In genomic region chr3:191379473-191379872, GRCh38 we compare ENCODE assay signal across 20 cellular contexts. TPM values are rescaled to one million over a fixed set of nuclear protein-coding genes. Genes with fewer than 3 reads are reported as not detected.
A peak's percentile ranks its signal among the peaks of the same experiment; 100 is the strongest.
DNase-seq lines count a peak whose midpoint lies in the region; ATAC-seq and TF ChIP-seq lines count a peak whose summit lies in the region.
"Had no signal": no experiment of that assay in that cellular context is flagged by ENCODE, and none has a peak within 500 bp of the region (broad histone marks: within the 10 kb centered on the region; RNA-seq: fewer than 3 reads in every experiment).

No MANE protein-coding gene starts in this region.

- peak; percentile 18 for DNase-seq in NCI-H1105 treated with DMSO at 0.1 percent for 48 hours (lab: John Stamatoyannopoulos, UW)
- DNase-seq in NCI-H1105 (lab: John Stamatoyannopoulos, UW), result no peak
- DNase-seq in Jurkat, Clone E6-1 (ENCODE audit: low read depth, low spot score), result peak; percentile 9
- no peak for DNase-seq in activated B cell treated with CpG ODN at 0.5 μM for 24 hours
- DNase-seq in mammary epithelial cell, result no peak
- no peak for DNase-seq in A673 (ENCODE audit: low spot score)
- no peak for DNase-seq in NCI-H82 (lab: John Stamatoyannopoulos, UW)
- DNase-seq: BE2C, GF-D8, GM23248, KBM-7, MV-4-11, NCI-H1417 treated with DMSO at 0.1 percent for 48 hours, NCI-H2029, NCI-H446 treated with DMSO at 0.1 percent for 48 hours had no signal

- BruUV-seq in mammary epithelial cell (replicated peaks; lab: Mats Ljungman, UMichigan) (no TSS peak), A673 (replicated peaks; lab: Mats Ljungman, UMichigan) (no TSS peak)

- no peak overlapping the region for H3K9ac ChIP-seq in mammary epithelial cell (ENCODE audit: insufficient read depth, low read length)
- H3K9ac ChIP-seq: GM23248 had no signal

- dilution Hi-C loops in mammary epithelial cell (cut with HindIII; ENCODE audit: low sequenced_read_pairs), result no loop called here

- in situ Hi-C loops in mammary epithelial cell (cut with MboI; ENCODE audit: low sequenced_read_pairs in 2 of 2), result loop anchor here in 1 of 2 donors (25.0 kb wide), 1 partner anchor 142 kb away; no protein-coding TSS in a partner anchor

- H3K36me3 Mint-ChIP-seq in activated B cell treated with CpG ODN at 0.5 μM for 24 hours (ENCODE audit: low read depth), result peaks cover 83% of the 10 kb centered on the region
- H3K36me3 Mint-ChIP-seq in stimulated activated memory B cell treated with anti-CD40 and anti-IgM and Interleukin-4, amounts not matched to agents 10 μg/mL and 1 μg/mL and 100 μg/mL, for 72 hours, result peaks cover 61% of the 10 kb centered on the region

- no peaks in the 10 kb centered on the region for H3K79me2 ChIP-seq in mammary epithelial cell (ENCODE audit: insufficient read depth, low read length)

- 50% methylated on average over 2 of the region's 2 CpGs for whole genome bisulfite sequencing in mammary epithelial cell (ENCODE audit: low coverage, missing lambda C conversion rate)

- intact Hi-C loops in activated B cell treated with CpG ODN at 0.5 μM for 24 hours (cut with micrococcal nuclease), result loop anchor here (2.0 kb wide), 1 partner anchor 15 kb away; no protein-coding TSS in a partner anchor
- intact Hi-C loops in mammary epithelial cell (cut with micrococcal nuclease), result loop anchor here (5.0 kb wide), 1 partner anchor 47 kb away; the partner anchor contains the start of gene UTS2B
- intact Hi-C loops in A673 (cut with micrococcal nuclease; ENCODE audit: unreplicated experiment), result no loop called here

- CTCF ChIA-PET in activated B cell treated with CpG ODN at 0.5 μM for 24 hours (lab: Charles Lee), result no interaction called here
- CTCF ChIA-PET in mammary epithelial cell (lab: Charles Lee; ENCODE audit: low non-redundant PET), result no interaction called here
- CTCF ChIA-PET in A673 (lab: Charles Lee), result no interaction called here

- no peak overlapping the region for H2AFZ ChIP-seq in mammary epithelial cell (ENCODE audit: low read depth, low read length)
- H2AFZ ChIP-seq: GM23248 had no signal

- H3K27me3 Mint-ChIP-seq in activated B cell treated with CpG ODN at 0.5 μM for 24 hours, result no peaks in the 10 kb centered on the region
- no peaks in the 10 kb centered on the region for H3K27me3 Mint-ChIP-seq in stimulated activated memory B cell treated with anti-CD40 and anti-IgM and Interleukin-4, amounts not matched to agents 10 μg/mL and 1 μg/mL and 100 μg/mL, for 72 hours
- H3K27me3 Mint-ChIP-seq: CD4-positive, alpha-beta memory T cell had no signal

- POLR2A ChIA-PET in activated B cell treated with CpG ODN at 0.5 μM for 24 hours (lab: Charles Lee), result no interaction called here
- POLR2A ChIA-PET in A673 (lab: Charles Lee; ENCODE audit: low non-redundant PET), result no interaction called here

- no peaks in the 10 kb centered on the region for H4K20me1 ChIP-seq in mammary epithelial cell (ENCODE audit: insufficient read depth, low read length)

- no peak overlapping the region for H3K4me3 ChIP-seq in Jurkat, Clone E6-1 (ENCODE audit: low read length)
- H3K4me3 ChIP-seq in mammary epithelial cell (replicated peaks in 1 of 3; ENCODE audit: insufficient read depth in 1 of 3, low read depth in 2 of 3, low read length in 3 of 3), result no peak overlapping the region
- no peak overlapping the region for H3K4me3 ChIP-seq in A673 (ENCODE audit: low read depth, low read length, poor library complexity, severe bottlenecking)
- H3K4me3 ChIP-seq: GM23248, SJSA1 had no signal

- peak overlapping the region; percentile 61 for H3K27ac Mint-ChIP-seq in activated B cell treated with CpG ODN at 0.5 μM for 24 hours
- peak overlapping the region; percentile 74 for H3K27ac Mint-ChIP-seq in stimulated activated memory B cell treated with anti-CD40 and anti-IgM and Interleukin-4, amounts not matched to agents 10 μg/mL and 1 μg/mL and 100 μg/mL, for 72 hours
- H3K27ac Mint-ChIP-seq: CD4-positive, alpha-beta memory T cell had no signal

- peaks cover 51% of the 10 kb centered on the region for H3K4me1 Mint-ChIP-seq in activated B cell treated with CpG ODN at 0.5 μM for 24 hours
- H3K4me1 Mint-ChIP-seq in stimulated activated memory B cell treated with anti-CD40 and anti-IgM and Interleukin-4, amounts not matched to agents 10 μg/mL and 1 μg/mL and 100 μg/mL, for 72 hours, result peaks cover 50% of the 10 kb centered on the region

- H3K4me1 ChIP-seq in mammary epithelial cell (ENCODE audit: insufficient read depth, low read length) (peaks cover 27% of the 10 kb centered on the region), A673 (ENCODE audit: insufficient read depth, low read length, poor library complexity, severe bottlenecking) (peaks cover 39% of the 10 kb centered on the region)

- H3K9me3 ChIP-seq in mammary epithelial cell (replicated peaks; ENCODE audit: insufficient read depth, low read length) (no peaks in the 10 kb centered on the region), A673 (ENCODE audit: low read depth, low read length, poor library complexity, severe bottlenecking) (no peaks in the 10 kb centered on the region)
- H3K9me3 ChIP-seq: BE2C, SJSA1 had no signal

- TF ChIP-seq CTCF in activated B cell treated with CpG ODN at 0.5 μM for 24 hours (IDR thresholded peaks at IDR 0.05) (no peak), mammary epithelial cell (conservative IDR thresholded peaks at IDR 0.05 in 1 of 2, IDR thresholded peaks at IDR 0.05 in 1 of 2; ENCODE audit: extremely low read depth in 1 of 2, insufficient read depth in 1 of 2, low read depth in 1 of 2, low read length in 2 of 2) (no peak), A673 (conservative IDR thresholded peaks at IDR 0.05; ENCODE audit: low read depth, low read length) (no peak)

- H3K4me2 ChIP-seq in mammary epithelial cell (ENCODE audit: insufficient read depth, low read depth, low read length), result no peak overlapping the region

- H3K27me3 ChIP-seq in mammary epithelial cell (ENCODE audit: insufficient read depth, low read length) (no peaks in the 10 kb centered on the region), A673 (replicated peaks; ENCODE audit: insufficient read depth, low read depth, low read length, poor library complexity) (no peaks in the 10 kb centered on the region)
- H3K27me3 ChIP-seq: BE2C, SJSA1 had no signal

- no peaks in the 10 kb centered on the region for H3K9me3 Mint-ChIP-seq in activated B cell treated with CpG ODN at 0.5 μM for 24 hours
- no peaks in the 10 kb centered on the region for H3K9me3 Mint-ChIP-seq in stimulated activated memory B cell treated with anti-CD40 and anti-IgM and Interleukin-4, amounts not matched to agents 10 μg/mL and 1 μg/mL and 100 μg/mL, for 72 hours
- H3K9me3 Mint-ChIP-seq: CD4-positive, alpha-beta memory T cell had no signal

- H3K36me3 ChIP-seq in mammary epithelial cell (ENCODE audit: insufficient read depth, low read length) (peaks cover 32% of the 10 kb centered on the region), A673 (ENCODE audit: insufficient read depth, low read length, poor library complexity, severe bottlenecking) (peaks cover 25% of the 10 kb centered on the region)

- H3K4me3 Mint-ChIP-seq in activated B cell treated with CpG ODN at 0.5 μM for 24 hours, result no peak overlapping the region
- H3K4me3 Mint-ChIP-seq in stimulated activated memory B cell treated with anti-CD40 and anti-IgM and Interleukin-4, amounts not matched to agents 10 μg/mL and 1 μg/mL and 100 μg/mL, for 72 hours, result no peak overlapping the region
- H3K4me3 Mint-ChIP-seq: CD4-positive, alpha-beta memory T cell had no signal

- H3K27ac ChIP-seq in mammary epithelial cell (ENCODE audit: insufficient read depth, low read depth, low read length) (no peak overlapping the region), A673 (ENCODE audit: low read depth, low read length, poor library complexity, severe bottlenecking) (no peak overlapping the region)
- H3K27ac ChIP-seq: 22Rv1, GM23248, SJSA1 had no signal

- ATAC-seq in activated B cell treated with CpG ODN at 0.5 μM for 24 hours (ENCODE audit: low read depth), result no peak
- no peak for ATAC-seq in stimulated activated memory B cell treated with anti-CD40 and anti-IgM and Interleukin-4, amounts not matched to agents 10 μg/mL and 1 μg/mL and 100 μg/mL, for 72 hours
- ATAC-seq: HCT116 had no signal

RNA-seq across cellular contexts. Expression of gene UTS2B, which starts 49.1 kb away (rescaled TPM):
- polyA plus RNA-seq in Jurkat, Clone E6-1 (2012; ENCODE audit: insufficient read depth, insufficient read length), result not detected
- 1.9 and 2.1 TPM in 2 replicates for total RNA-seq in activated B cell treated with CpG ODN at 0.5 μM for 24 hours
- under 1 TPM in 1 of 2 donors, not detected in 1; 0.42 TPM for total RNA-seq in mammary epithelial cell
- polyA plus RNA-seq in mammary epithelial cell, result 0.05 TPM
- polyA minus RNA-seq in mammary epithelial cell, result not detected
- 2.4 and 4.7 TPM in 2 replicates for total RNA-seq in A673 (2021)
- total RNA-seq: CD4-positive, alpha-beta memory T cell had no signal
- polyA plus RNA-seq: CD4-positive, alpha-beta memory T cell had no signal

RNA-seq across cellular contexts. Expression of gene CCDC50, which starts 50.3 kb away (rescaled TPM):
- polyA plus RNA-seq in Jurkat, Clone E6-1 (2012; ENCODE audit: insufficient read depth, insufficient read length), result not detected
- total RNA-seq in activated B cell treated with CpG ODN at 0.5 μM for 24 hours (144 and 153 TPM in 2 replicates), mammary epithelial cell (10 to 100 TPM; 74.8 to 85.0 TPM), A673 (2021) (77.2 and 77.7 TPM in 2 replicates)
- polyA plus RNA-seq in mammary epithelial cell, result 36.5 TPM
- 28.9 TPM for polyA minus RNA-seq in mammary epithelial cell

Comparison
In these comparisons a context has a peak if more than half of its experiments do, and no peak if none do; other contexts are left out.
1. DNase-seq: peak in NCI-H1105 treated with DMSO at 0.1 percent for 48 hours (single experiment) and Jurkat, Clone E6-1 (single experiment); none in NCI-H1105 (single experiment), activated B cell treated with CpG ODN at 0.5 μM for 24 hours (single experiment), mammary epithelial cell (single experiment), A673 (single experiment) and NCI-H82 (single experiment).